In genomic region chr10:7589748-7590147, GRCh38 we compare ENCODE assay signal across 23 cellular contexts.
"Had no signal": no experiment of that assay in that cellular context is flagged by ENCODE, and none has a peak within 500 bp of the region (broad histone marks: within the 10 kb centered on the region; RNA-seq: fewer than 3 reads in every experiment).

No MANE protein-coding gene starts in this region.

- H3K9me3 ChIP-seq: gastrocnemius medialis, left lung, prostate gland, right atrium auricular region, testis, tibial artery had no signal

- H3K4me1 Mint-ChIP-seq: nephron progenitor cell; stimulated activated memory B cell treated with anti-CD40 and anti-IgM and Interleukin-4, amounts not matched to agents 10 μg/mL and 1 μg/mL and 100 μg/mL, for 72 hours had no signal

- H3K36me3 Mint-ChIP-seq: naive thymus-derived CD8-positive, alpha-beta T cell; stimulated activated memory B cell treated with anti-CD40 and anti-IgM and Interleukin-4, amounts not matched to agents 10 μg/mL and 1 μg/mL and 100 μg/mL, for 72 hours had no signal

- H3K4me1 ChIP-seq: gastrocnemius medialis, left lung, prostate gland had no signal

- H3K4me3 Mint-ChIP-seq: naive thymus-derived CD8-positive, alpha-beta T cell; nephron progenitor cell; stimulated activated memory B cell treated with anti-CD40 and anti-IgM and Interleukin-4, amounts not matched to agents 10 μg/mL and 1 μg/mL and 100 μg/mL, for 72 hours; type B pancreatic cell had no signal

- DNase-seq: cortex of kidney; dorsolateral prefrontal cortex; effector CD4-positive, alpha-beta T cell; foreskin fibroblast; gastrocnemius medialis; head of caudate nucleus; kidney; left cardiac atrium; left lung; mesenchymal stem cell; naive thymus-derived CD8-positive, alpha-beta T cell; nephron progenitor cell; nucleus accumbens; stimulated activated CD4-positive, alpha-beta T cell treated with anti-CD3 and anti-CD28 coated beads, Interleukin-4, amount 100 ng/mL, for 4 hours; stimulated activated naive CD8-positive, alpha-beta T cell treated with anti-CD3 and anti-CD28 coated beads, Interleukin-15, Interleukin-2, amounts not matched to agents 100 U/mL and 50 U/mL, for 24 hours; substantia nigra; testis had no signal

- H3K36me3 ChIP-seq: gastrocnemius medialis, left lung, prostate gland, right atrium auricular region had no signal

- H3K27ac Mint-ChIP-seq: nephron progenitor cell; stimulated activated memory B cell treated with anti-CD40 and anti-IgM and Interleukin-4, amounts not matched to agents 10 μg/mL and 1 μg/mL and 100 μg/mL, for 72 hours; type B pancreatic cell had no signal

- H3K27ac ChIP-seq: dorsolateral prefrontal cortex, epithelial cell of prostate, gastrocnemius medialis, left lung, prostate gland, right atrium auricular region, testis, tibial artery had no signal

- H3K4me3 ChIP-seq: dorsolateral prefrontal cortex, gastrocnemius medialis, left lung, prostate gland, right atrium auricular region, testis, tibial artery had no signal

- H3K9me3 Mint-ChIP-seq: naive thymus-derived CD8-positive, alpha-beta T cell; nephron progenitor cell; stimulated activated memory B cell treated with anti-CD40 and anti-IgM and Interleukin-4, amounts not matched to agents 10 μg/mL and 1 μg/mL and 100 μg/mL, for 72 hours; type B pancreatic cell had no signal

- H3K27me3 ChIP-seq: dorsolateral prefrontal cortex, gastrocnemius medialis, left lung, right atrium auricular region, testis, tibial artery had no signal
